ENCODE assay signal across 8 cellular contexts in the genomic region with DNA sequence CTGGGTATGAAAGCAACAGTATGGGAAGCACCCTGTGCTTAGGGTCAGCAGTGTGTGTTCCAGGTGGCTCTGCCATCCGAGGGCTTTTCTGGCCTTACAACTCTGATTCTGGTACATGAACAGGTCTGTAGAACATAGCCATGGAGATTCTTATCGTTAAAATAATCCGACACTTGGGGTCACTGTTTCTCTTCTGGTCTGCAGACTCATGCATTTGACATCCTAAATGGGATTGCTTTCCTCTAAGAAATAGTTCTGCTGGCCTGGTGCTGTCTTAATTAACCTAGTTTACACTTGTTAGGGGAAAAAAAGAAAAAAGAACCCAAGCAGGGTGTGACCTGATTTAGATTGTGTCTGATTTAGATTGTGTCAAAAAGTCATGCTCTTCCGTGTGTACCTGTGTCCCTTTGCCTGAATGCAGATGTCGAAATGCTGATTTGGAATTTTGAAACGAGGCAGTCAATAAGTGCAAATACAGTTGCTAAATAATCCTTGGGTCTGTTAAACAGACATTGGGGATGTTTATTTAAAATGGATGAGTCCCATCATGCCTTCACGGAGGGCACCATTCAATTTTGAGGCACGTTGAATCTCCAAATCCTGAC. TPM values are rescaled to one million over a fixed set of nuclear protein-coding genes. Genes with fewer than 3 reads are reported as not detected.
DNase-seq lines count a peak whose midpoint lies in the region; ATAC-seq and TF ChIP-seq lines count a peak whose summit lies in the region.
"Had no signal": no experiment of that assay in that cellular context is flagged by ENCODE, and none has a peak within 500 bp of the region (broad histone marks: within the 10 kb centered on the region; RNA-seq: fewer than 3 reads in every experiment).

No MANE protein-coding gene starts in this region.

- no peak overlapping the region for H3K4me3 Mint-ChIP-seq in neural progenitor cell

- no peak overlapping the region for H3K4me2 ChIP-seq in neural progenitor cell

- TF ChIP-seq POLR2A in Peyer's patch (IDR thresholded peaks at IDR 0.05) (no peak), erythroblast (IDR thresholded peaks at IDR 0.05; ENCODE audit: low read length) (no peak)

- H3F3A ChIP-seq in neural progenitor cell (ENCODE audit: low read depth) = peaks cover 9% of the 10 kb centered on the region

- no peaks in the 10 kb centered on the region for H3K79me2 ChIP-seq in neural progenitor cell (ENCODE audit: low read depth)

- no peak overlapping the region for H3K27ac Mint-ChIP-seq in neural progenitor cell

- no peaks in the 10 kb centered on the region for H3K9me3 ChIP-seq in Peyer's patch
- no peaks in the 10 kb centered on the region for H3K9me3 ChIP-seq in neural progenitor cell (ENCODE audit: low read depth)

- H3K9me3 Mint-ChIP-seq in neural progenitor cell = peaks cover 6% of the 10 kb centered on the region

- no peak overlapping the region for H3K4me3 ChIP-seq in Peyer's patch
- H3K4me3 ChIP-seq in neural progenitor cell = no peak overlapping the region

- no peaks in the 10 kb centered on the region for H3K4me1 ChIP-seq in Peyer's patch
- H3K4me1 ChIP-seq in neural progenitor cell = peaks cover 9% of the 10 kb centered on the region

- H3K27me3 Mint-ChIP-seq in neural progenitor cell (ENCODE audit: insufficient read depth, low read depth) = no peaks in the 10 kb centered on the region

- H3K9ac ChIP-seq in neural progenitor cell = no peak overlapping the region

- DNase-seq in DMS153 (lab: John Stamatoyannopoulos, UW) = peak; percentile 45
- DNase-seq in HT-29 (ENCODE audit: low spot score) = peak; percentile 79
- no peak for DNase-seq in Peyer's patch
- peak; percentile 4 to 21 for DNase-seq in erythroblast (lab: John Stamatoyannopoulos, UW)
- peak; percentile 68 for DNase-seq in neural progenitor cell (ENCODE audit: low spot score)

- H4K20me1 ChIP-seq in neural progenitor cell (ENCODE audit: low read depth) = no peaks in the 10 kb centered on the region

- H2AFZ ChIP-seq in neural progenitor cell (replicated peaks) = no peak overlapping the region

- TF ChIP-seq CTCF in Peyer's patch (IDR thresholded peaks at IDR 0.05) = peak in 4 of 6 experiments; percentile 33 to 52 (median 48)
- peak; percentile 64 for TF ChIP-seq CTCF in neural progenitor cell (IDR thresholded peaks at IDR 0.05)

- ATAC-seq in GM19328 (IDR thresholded peaks at IDR 0.05; ENCODE audit: unreplicated experiment) (no peak), HG03095 (IDR thresholded peaks at IDR 0.05; ENCODE audit: unreplicated experiment) (no peak)

- no peaks in the 10 kb centered on the region for H3K36me3 Mint-ChIP-seq in neural progenitor cell

- H3K36me3 ChIP-seq in Peyer's patch (no peaks in the 10 kb centered on the region), neural progenitor cell (no peaks in the 10 kb centered on the region)

- H3K27ac ChIP-seq in Peyer's patch (no peak overlapping the region), neural progenitor cell (no peak overlapping the region)

- H3K4me1 Mint-ChIP-seq in neural progenitor cell = peaks cover 25% of the 10 kb centered on the region

- H3K27me3 ChIP-seq in Peyer's patch (no peaks in the 10 kb centered on the region), neural progenitor cell (no peaks in the 10 kb centered on the region)

RNA-seq across cellular contexts. Expression of gene TRPM8, which starts 59.6 kb away (rescaled TPM):
- not detected in 2 replicates for total RNA-seq in HT-29 (2014; rRNA removed; shearing (Covaris generic))
- total RNA-seq in Peyer's patch (not detected), neural progenitor cell (ENCODE audit: low replicate concordance) (4.9 and 7.5 TPM in 2 replicates)
- total RNA-seq: activated CD8-positive, alpha-beta memory T cell treated with anti-CD3 and anti-CD28 coated beads for 36 hours had no signal

Comparison
In these comparisons a context has a peak if more than half of its experiments do, and no peak if none do; other contexts are left out.
1. DNase-seq: peak in DMS153 (single experiment), HT-29 (single experiment), erythroblast (2 of 2) and neural progenitor cell (single experiment); none in Peyer's patch (0 of 3).